ENCODE assay signal across 8 cellular contexts in genomic region chr4:14749910-14750309, GRCh38.
DNase-seq lines count a peak whose midpoint lies in the region; ATAC-seq and TF ChIP-seq lines count a peak whose summit lies in the region.

No MANE protein-coding gene starts in this region.

- H3K36me3 Mint-ChIP-seq in chondrocyte (ENCODE audit: low read depth) (no peaks in the 10 kb centered on the region), neural crest cell (ENCODE audit: low read depth) (peaks cover 5% of the 10 kb centered on the region), glutamatergic neuron (ENCODE audit: unreplicated experiment) (peaks cover 14% of the 10 kb centered on the region)

- H3K9me3 Mint-ChIP-seq in chondrocyte (ENCODE audit: low read depth) (peaks cover 26% of the 10 kb centered on the region), neural crest cell (peaks cover 14% of the 10 kb centered on the region), glutamatergic neuron (ENCODE audit: unreplicated experiment) (peaks cover 6% of the 10 kb centered on the region)

- no peaks in the 10 kb centered on the region for H3K4me1 Mint-ChIP-seq in chondrocyte (ENCODE audit: low read depth)
- H3K4me1 Mint-ChIP-seq in neural crest cell: no peaks in the 10 kb centered on the region
- H3K4me1 Mint-ChIP-seq in glutamatergic neuron (ENCODE audit: low read depth, unreplicated experiment): no peaks in the 10 kb centered on the region

- H3K27me3 Mint-ChIP-seq in chondrocyte (ENCODE audit: low read depth): no peaks in the 10 kb centered on the region
- no peaks in the 10 kb centered on the region for H3K27me3 Mint-ChIP-seq in neural crest cell (ENCODE audit: low read depth)
- no peaks in the 10 kb centered on the region for H3K27me3 Mint-ChIP-seq in glutamatergic neuron (ENCODE audit: unreplicated experiment)

- no peak overlapping the region for H3K27ac Mint-ChIP-seq in chondrocyte (ENCODE audit: unreplicated experiment)
- H3K27ac Mint-ChIP-seq in neural crest cell (ENCODE audit: unreplicated experiment): no peak overlapping the region
- H3K27ac Mint-ChIP-seq in glutamatergic neuron (ENCODE audit: unreplicated experiment): no peak overlapping the region

- in situ Hi-C loops in GM13977 (cut with MboI; ENCODE audit: low pct_unique_long_range_greater_than_20kb, low sequenced_read_pairs, unreplicated experiment): no loop called here

- TF ChIP-seq CTCF in GM13977 (IDR thresholded peaks at IDR 0.05; ENCODE audit: extremely low read depth, insufficient read depth, missing control alignments): peak; percentile 60
- TF ChIP-seq CTCF in chondrocyte (IDR thresholded peaks at IDR 0.05): peak; percentile 56
- TF ChIP-seq CTCF in neural crest cell (conservative IDR thresholded peaks at IDR 0.05): peak; percentile 51
- no peak for TF ChIP-seq CTCF in glutamatergic neuron (IDR thresholded peaks at IDR 0.05; ENCODE audit: partially characterized antibody, unreplicated experiment)

- ATAC-seq in HG03354 (IDR thresholded peaks at IDR 0.05; ENCODE audit: poor library complexity, severe bottlenecking, unreplicated experiment) (no peak), HG03521 (IDR thresholded peaks at IDR 0.05; ENCODE audit: unreplicated experiment) (no peak)

- peak; percentile 37 for DNase-seq in A172 (ENCODE audit: low spot score)
- peak; percentile 57 for DNase-seq in GM13977 (ENCODE audit: low spot score)
- DNase-seq in NCI-H1092 treated with DMSO at 0.1 percent for 48 hours (lab: John Stamatoyannopoulos, UW): peak; percentile 11
- no peak for DNase-seq in chondrocyte (ENCODE audit: low spot score)
- no peak for DNase-seq in neural crest cell (ENCODE audit: low read depth, low spot score)
- no peak for DNase-seq in glutamatergic neuron

- H3K4me3 Mint-ChIP-seq in chondrocyte (ENCODE audit: unreplicated experiment) (no peak overlapping the region), neural crest cell (no peak overlapping the region), glutamatergic neuron (ENCODE audit: unreplicated experiment) (no peak overlapping the region)

Comparison
In these comparisons a context has a peak if more than half of its experiments do, and no peak if none do; other contexts are left out.
1. DNase-seq: peak in A172 (single experiment), GM13977 (single experiment) and NCI-H1092 treated with DMSO at 0.1 percent for 48 hours (single experiment); none in chondrocyte (single experiment), neural crest cell (single experiment) and glutamatergic neuron (single experiment).